ENCODE assay signal across 8 cellular contexts in genomic region chr6:113879186-113880096, GRCh38.
DNase-seq lines count a peak whose midpoint lies in the region; ATAC-seq and TF ChIP-seq lines count a peak whose summit lies in the region.

No MANE protein-coding gene starts in this region.

- H3K27ac ChIP-seq in HL-60 (replicated peaks) (peak overlapping the region; percentile 19; the same call in 1 of the 2 replicates), brain microvascular endothelial cell (peak overlapping the region; percentile 36)

- no peak overlapping the region for H3K4me3 Mint-ChIP-seq in stimulated activated naive B cell treated with anti-CD40 and anti-IgM and Interleukin-4, amounts not matched to agents 10 μg/mL and 1 μg/mL and 100 μg/mL, for 72 hours

- H3K27me3 ChIP-seq in HL-60 (ENCODE audit: insufficient read depth, poor library complexity, severe bottlenecking) (no peaks in the 10 kb centered on the region), brain microvascular endothelial cell (replicated peaks) (no peaks in the 10 kb centered on the region)

- no peaks in the 10 kb centered on the region for H3K36me3 ChIP-seq in brain microvascular endothelial cell (replicated peaks)

- peaks cover 0 to 11% of the 10 kb centered on the region in 2 donors for H3K27me3 Mint-ChIP-seq in stimulated activated naive B cell treated with anti-CD40 and anti-IgM and Interleukin-4, amounts not matched to agents 10 μg/mL and 1 μg/mL and 100 μg/mL, for 72 hours

- no peak overlapping the region for H3K27ac Mint-ChIP-seq in stimulated activated naive B cell treated with anti-CD40 and anti-IgM and Interleukin-4, amounts not matched to agents 10 μg/mL and 1 μg/mL and 100 μg/mL, for 72 hours

- DNase-seq in GM10266 (ENCODE audit: extremely low spot score) (peak; percentile 54), HL-60 (ENCODE audit: low read depth in 1 of 2, low spot score in 1 of 2) (peak in 1 of 2 experiments; percentile 67), NCI-H748 (lab: John Stamatoyannopoulos, UW; ENCODE audit: unreplicated experiment) (peak; percentile 87), brain microvascular endothelial cell (peak; percentile 82), islet precursor cell (peak; percentile 78)
- DNase-seq in stimulated activated naive B cell treated with anti-CD40 and anti-IgM and Interleukin-4, amounts not matched to agents 10 μg/mL and 1 μg/mL and 100 μg/mL, for 72 hours = peak; percentile 20
- DNase-seq in activated CD4-positive, CD25-positive, alpha-beta regulatory T cell treated with anti-CD3 and anti-CD28 coated beads, Interleukin-2, amount 50 U/mL, for 72 hours = no peak

- no peaks in the 10 kb centered on the region for H3K36me3 Mint-ChIP-seq in stimulated activated naive B cell treated with anti-CD40 and anti-IgM and Interleukin-4, amounts not matched to agents 10 μg/mL and 1 μg/mL and 100 μg/mL, for 72 hours

- peak; percentile 99 for ATAC-seq in GM21576 (IDR thresholded peaks at IDR 0.05; ENCODE audit: unreplicated experiment)
- peak; percentile 98 to 99 for ATAC-seq in stimulated activated naive B cell treated with anti-CD40 and anti-IgM and Interleukin-4, amounts not matched to agents 10 μg/mL and 1 μg/mL and 100 μg/mL, for 72 hours (replicated peaks)

- in situ Hi-C loops in brain microvascular endothelial cell (cut with HindIII; ENCODE audit: low pct_ligation_motif_present, low sequenced_read_pairs) = loop anchor here (25.0 kb wide), 1 partner anchor 1092 kb away; no protein-coding TSS in a partner anchor

- TF ChIP-seq CTCF in GM10266 (IDR thresholded peaks at IDR 0.05; ENCODE audit: control insufficient read depth, insufficient read depth, low read depth, missing control alignments) = peak; percentile 83
- TF ChIP-seq CTCF in HL-60 (IDR thresholded peaks at IDR 0.05; ENCODE audit: insufficient read depth, low read length) = peak; percentile 52
- TF ChIP-seq CTCF in brain microvascular endothelial cell (IDR thresholded peaks at IDR 0.05; ENCODE audit: low read depth, low read length, missing control alignments) = peak; percentile 84

- peaks cover 0 to 6% of the 10 kb centered on the region in 2 donors for H3K4me1 Mint-ChIP-seq in stimulated activated naive B cell treated with anti-CD40 and anti-IgM and Interleukin-4, amounts not matched to agents 10 μg/mL and 1 μg/mL and 100 μg/mL, for 72 hours

- no peak overlapping the region for H3K4me3 ChIP-seq in HL-60 (replicated peaks; ENCODE audit: insufficient read depth, low read length)
- no peak overlapping the region for H3K4me3 ChIP-seq in brain microvascular endothelial cell (ENCODE audit: low read depth, low read length)

- no peaks in the 10 kb centered on the region for H3K9me3 Mint-ChIP-seq in stimulated activated naive B cell treated with anti-CD40 and anti-IgM and Interleukin-4, amounts not matched to agents 10 μg/mL and 1 μg/mL and 100 μg/mL, for 72 hours
